Comparison of ENCODE assay signal across 1 cellular context in the genomic region with DNA sequence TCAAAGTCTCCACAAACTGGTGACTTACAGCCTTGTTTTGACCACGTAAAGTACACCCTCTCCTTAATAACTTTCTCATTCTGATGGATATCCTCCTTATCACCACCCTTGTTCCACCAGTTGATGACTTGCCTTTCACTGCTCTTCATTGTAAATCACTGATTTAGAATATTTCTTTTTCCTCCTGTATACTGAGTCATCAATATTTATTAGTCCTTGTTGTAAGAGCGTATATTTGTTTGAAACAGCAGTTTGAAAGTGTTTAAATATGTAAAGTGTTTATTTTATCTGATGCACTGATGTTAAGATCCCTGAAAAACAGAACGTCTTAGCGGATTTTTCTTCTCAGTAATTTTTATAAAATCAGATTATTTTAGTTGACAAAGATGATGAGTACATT.
TF ChIP-seq lines count a peak whose summit lies in the region.

No MANE protein-coding gene starts in this region.

TF ChIP-seq in GM23338, 12 proteins besides CTCF, POLR2A, EP300 and RAD21 (continued from another document):
- TF ChIP-seq, protein P1, sequence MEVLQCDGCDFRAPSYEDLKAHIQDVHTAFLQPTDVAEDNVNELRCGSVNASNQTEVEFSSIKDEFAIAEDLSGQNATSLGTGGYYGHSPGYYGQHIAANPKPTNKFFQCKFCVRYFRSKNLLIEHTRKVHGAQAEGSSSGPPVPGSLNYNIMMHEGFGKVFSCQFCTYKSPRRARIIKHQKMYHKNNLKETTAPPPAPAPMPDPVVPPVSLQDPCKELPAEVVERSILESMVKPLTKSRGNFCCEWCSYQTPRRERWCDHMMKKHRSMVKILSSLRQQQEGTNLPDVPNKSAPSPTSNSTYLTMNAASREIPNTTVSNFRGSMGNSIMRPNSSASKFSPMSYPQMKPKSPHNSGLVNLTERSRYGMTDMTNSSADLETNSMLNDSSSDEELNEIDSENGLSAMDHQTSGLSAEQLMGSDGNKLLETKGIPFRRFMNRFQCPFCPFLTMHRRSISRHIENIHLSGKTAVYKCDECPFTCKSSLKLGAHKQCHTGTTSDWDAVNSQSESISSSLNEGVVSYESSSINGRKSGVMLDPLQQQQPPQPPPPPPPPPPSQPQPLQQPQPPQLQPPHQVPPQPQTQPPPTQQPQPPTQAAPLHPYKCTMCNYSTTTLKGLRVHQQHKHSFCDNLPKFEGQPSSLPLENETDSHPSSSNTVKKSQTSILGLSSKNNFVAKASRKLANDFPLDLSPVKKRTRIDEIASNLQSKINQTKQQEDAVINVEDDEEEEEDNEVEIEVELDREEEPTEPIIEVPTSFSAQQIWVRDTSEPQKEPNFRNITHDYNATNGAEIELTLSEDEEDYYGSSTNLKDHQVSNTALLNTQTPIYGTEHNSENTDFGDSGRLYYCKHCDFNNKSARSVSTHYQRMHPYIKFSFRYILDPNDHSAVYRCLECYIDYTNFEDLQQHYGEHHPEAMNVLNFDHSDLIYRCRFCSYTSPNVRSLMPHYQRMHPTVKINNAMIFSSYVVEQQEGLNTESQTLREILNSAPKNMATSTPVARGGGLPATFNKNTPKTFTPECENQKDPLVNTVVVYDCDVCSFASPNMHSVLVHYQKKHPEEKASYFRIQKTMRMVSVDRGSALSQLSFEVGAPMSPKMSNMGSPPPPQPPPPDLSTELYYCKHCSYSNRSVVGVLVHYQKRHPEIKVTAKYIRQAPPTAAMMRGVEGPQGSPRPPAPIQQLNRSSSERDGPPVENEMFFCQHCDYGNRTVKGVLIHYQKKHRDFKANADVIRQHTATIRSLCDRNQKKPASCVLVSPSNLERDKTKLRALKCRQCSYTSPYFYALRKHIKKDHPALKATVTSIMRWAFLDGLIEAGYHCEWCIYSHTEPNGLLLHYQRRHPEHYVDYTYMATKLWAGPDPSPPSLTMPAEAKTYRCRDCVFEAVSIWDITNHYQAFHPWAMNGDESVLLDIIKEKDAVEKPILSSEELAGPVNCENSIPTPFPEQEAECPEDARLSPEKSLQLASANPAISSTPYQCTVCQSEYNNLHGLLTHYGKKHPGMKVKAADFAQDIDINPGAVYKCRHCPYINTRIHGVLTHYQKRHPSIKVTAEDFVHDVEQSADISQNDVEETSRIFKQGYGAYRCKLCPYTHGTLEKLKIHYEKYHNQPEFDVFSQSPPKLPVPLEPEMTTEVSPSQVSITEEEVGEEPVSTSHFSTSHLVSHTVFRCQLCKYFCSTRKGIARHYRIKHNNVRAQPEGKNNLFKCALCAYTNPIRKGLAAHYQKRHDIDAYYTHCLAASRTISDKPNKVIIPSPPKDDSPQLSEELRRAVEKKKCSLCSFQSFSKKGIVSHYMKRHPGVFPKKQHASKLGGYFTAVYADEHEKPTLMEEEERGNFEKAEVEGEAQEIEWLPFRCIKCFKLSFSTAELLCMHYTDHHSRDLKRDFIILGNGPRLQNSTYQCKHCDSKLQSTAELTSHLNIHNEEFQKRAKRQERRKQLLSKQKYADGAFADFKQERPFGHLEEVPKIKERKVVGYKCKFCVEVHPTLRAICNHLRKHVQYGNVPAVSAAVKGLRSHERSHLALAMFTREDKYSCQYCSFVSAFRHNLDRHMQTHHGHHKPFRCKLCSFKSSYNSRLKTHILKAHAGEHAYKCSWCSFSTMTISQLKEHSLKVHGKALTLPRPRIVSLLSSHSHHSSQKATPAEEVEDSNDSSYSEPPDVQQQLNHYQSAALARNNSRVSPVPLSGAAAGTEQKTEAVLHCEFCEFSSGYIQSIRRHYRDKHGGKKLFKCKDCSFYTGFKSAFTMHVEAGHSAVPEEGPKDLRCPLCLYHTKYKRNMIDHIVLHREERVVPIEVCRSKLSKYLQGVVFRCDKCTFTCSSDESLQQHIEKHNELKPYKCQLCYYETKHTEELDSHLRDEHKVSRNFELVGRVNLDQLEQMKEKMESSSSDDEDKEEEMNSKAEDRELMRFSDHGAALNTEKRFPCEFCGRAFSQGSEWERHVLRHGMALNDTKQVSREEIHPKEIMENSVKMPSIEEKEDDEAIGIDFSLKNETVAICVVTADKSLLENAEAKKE (CRISPR knock-in tag; IDR thresholded peaks at IDR 0.05): no peak
- TF ChIP-seq CREB1 (CRISPR knock-in tag; IDR thresholded peaks at IDR 0.05; ENCODE audit: low read depth): no peak
- no peak for TF ChIP-seq ZNF331 (CRISPR knock-in tag; IDR thresholded peaks at IDR 0.05; ENCODE audit: low read depth)
- TF ChIP-seq ZNF114 (CRISPR knock-in tag; IDR thresholded peaks at IDR 0.05): no peak
- TF ChIP-seq, protein P2, sequence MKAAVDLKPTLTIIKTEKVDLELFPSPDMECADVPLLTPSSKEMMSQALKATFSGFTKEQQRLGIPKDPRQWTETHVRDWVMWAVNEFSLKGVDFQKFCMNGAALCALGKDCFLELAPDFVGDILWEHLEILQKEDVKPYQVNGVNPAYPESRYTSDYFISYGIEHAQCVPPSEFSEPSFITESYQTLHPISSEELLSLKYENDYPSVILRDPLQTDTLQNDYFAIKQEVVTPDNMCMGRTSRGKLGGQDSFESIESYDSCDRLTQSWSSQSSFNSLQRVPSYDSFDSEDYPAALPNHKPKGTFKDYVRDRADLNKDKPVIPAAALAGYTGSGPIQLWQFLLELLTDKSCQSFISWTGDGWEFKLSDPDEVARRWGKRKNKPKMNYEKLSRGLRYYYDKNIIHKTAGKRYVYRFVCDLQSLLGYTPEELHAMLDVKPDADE (IDR thresholded peaks at IDR 0.05): no peak
- TF ChIP-seq STAT1 (IDR thresholded peaks at IDR 0.05; ENCODE audit: unreplicated experiment): no peak
